1 cellular context compared by ENCODE assay signal in genomic region chr22:40363059-40363458, GRCh38.
TF ChIP-seq lines count a peak whose summit lies in the region.

No MANE protein-coding gene starts in this region.

TF ChIP-seq in IMR-90, 13 proteins besides CTCF, POLR2A, EP300 and RAD21:
- TF ChIP-seq FOS (IDR thresholded peaks at IDR 0.05; ENCODE audit: low read depth, low read length) = peak; percentile 69
- TF ChIP-seq RCOR1 (IDR thresholded peaks at IDR 0.05; ENCODE audit: insufficient replicate concordance, low read length) = no peak
- no peak for TF ChIP-seq MXI1 (IDR thresholded peaks at IDR 0.05; ENCODE audit: borderline replicate concordance, low read depth, low read length)
- peak; percentile 46; the same call in 1 of the 2 replicates for TF ChIP-seq NFE2L2 (IDR thresholded peaks at IDR 0.05; ENCODE audit: low read depth, low read length)
TF ChIP-seq in IMR-90: peak in this region for 2.
